ENCODE assay signal across 12 cellular contexts in the genomic region with DNA sequence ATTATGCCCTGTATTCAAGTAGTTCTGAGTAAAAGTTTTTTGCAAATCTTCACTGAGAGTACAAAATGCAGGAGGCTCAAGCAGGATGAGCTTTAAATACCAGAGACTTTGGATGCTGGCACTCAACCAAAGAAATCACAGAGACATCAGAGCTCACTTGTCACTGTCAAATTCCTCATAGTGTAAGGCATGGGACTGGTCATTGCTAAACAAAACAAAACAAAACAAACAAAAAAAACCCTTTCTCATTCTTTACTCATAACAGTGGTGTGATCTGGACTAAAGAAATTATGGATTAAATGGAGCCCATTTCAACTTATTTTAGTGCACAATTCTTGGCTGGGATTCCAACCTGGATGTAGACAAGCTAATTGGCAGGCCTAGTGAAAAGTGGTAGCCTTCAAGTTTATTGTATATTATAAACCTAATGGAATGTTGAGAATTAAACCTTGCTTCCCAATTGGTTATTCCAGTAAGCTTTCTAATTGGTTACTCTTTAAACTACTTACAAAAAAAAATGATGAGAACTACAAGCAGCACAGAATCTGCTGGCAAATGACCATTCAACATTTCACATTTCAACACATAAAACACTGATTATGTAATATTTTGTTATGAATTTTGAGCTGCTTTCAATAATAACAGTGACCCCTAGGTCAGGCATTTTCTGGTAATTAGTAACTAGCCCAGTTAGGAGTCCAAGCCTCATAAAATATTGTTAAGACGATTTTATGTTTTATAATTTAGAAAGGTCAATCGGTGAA.
DNase-seq lines count a peak whose midpoint lies in the region; ATAC-seq and FAIRE-seq lines count a peak whose summit lies in the region.
"Had no signal": no experiment of that assay in that cellular context is flagged by ENCODE, and none has a peak within 500 bp of the region (broad histone marks: within the 10 kb centered on the region; RNA-seq: fewer than 3 reads in every experiment).

No MANE protein-coding gene starts in this region.

- FAIRE-seq in HTR-8/SVneo (lab: Jason Lieb, UNC) (no peak), GM19239 (lab: Jason Lieb, UNC) (no peak)

- H3K4me3 ChIP-seq in adipocyte (ENCODE audit: low read length), result peak overlapping the region; percentile 14

- H3K4me1 ChIP-seq in adipocyte (ENCODE audit: control insufficient read depth, insufficient read depth, low read length), result peaks cover 49% of the 10 kb centered on the region

- H3K9me3 ChIP-seq in adipocyte (ENCODE audit: control insufficient read depth, low read length), result no peaks in the 10 kb centered on the region

- ATAC-seq in GM19395 (IDR thresholded peaks at IDR 0.05; ENCODE audit: unreplicated experiment), result no peak
- ATAC-seq: activated T-helper 17 cell treated with anti-CD3 and anti-CD28 coated beads, Interleukin-2, amount 50 U/mL, for 72 hours had no signal

- no peaks in the 10 kb centered on the region for H3K27me3 ChIP-seq in adipocyte (replicated peaks; ENCODE audit: control insufficient read depth, insufficient read depth, low read length)

- H3K9ac ChIP-seq in adipocyte (ENCODE audit: low read length), result no peak overlapping the region

- no peaks in the 10 kb centered on the region for H3K36me3 ChIP-seq in adipocyte (ENCODE audit: control insufficient read depth, insufficient read depth, low read length, severe bottlenecking)

- DNase-seq in HTR-8/SVneo (ENCODE audit: insufficient read length, low spot score), result peak; percentile 65
- peak; percentile 64 for DNase-seq in adipocyte (ENCODE audit: low read depth)
- peak; percentile 51 for DNase-seq in hepatic stellate cell (ENCODE audit: low spot score)
- peak; percentile 68 for DNase-seq in stromal cell of bone marrow (ENCODE audit: low read depth)
- DNase-seq in GM19239 (ENCODE audit: insufficient read length, low spot score), result no peak
- no peak for DNase-seq in islet precursor cell
- DNase-seq: DND-41; nephron progenitor cell; stimulated activated CD4-positive, alpha-beta T cell treated with anti-CD3 and anti-CD28 coated beads, Interleukin-1b, Interleukin-23, amount 100 ng/mL, for 48 hours; stimulated activated naive CD4-positive, alpha-beta T cell treated with Interleukin-2 at 50 U/mL for 16 hours had no signal

Comparison
In these comparisons a context has a peak if more than half of its experiments do, and no peak if none do; other contexts are left out.
1. DNase-seq: peak in HTR-8/SVneo (single experiment), adipocyte (single experiment), hepatic stellate cell (single experiment) and stromal cell of bone marrow (single experiment); none in GM19239 (single experiment) and islet precursor cell (single experiment).